In the genomic region with DNA sequence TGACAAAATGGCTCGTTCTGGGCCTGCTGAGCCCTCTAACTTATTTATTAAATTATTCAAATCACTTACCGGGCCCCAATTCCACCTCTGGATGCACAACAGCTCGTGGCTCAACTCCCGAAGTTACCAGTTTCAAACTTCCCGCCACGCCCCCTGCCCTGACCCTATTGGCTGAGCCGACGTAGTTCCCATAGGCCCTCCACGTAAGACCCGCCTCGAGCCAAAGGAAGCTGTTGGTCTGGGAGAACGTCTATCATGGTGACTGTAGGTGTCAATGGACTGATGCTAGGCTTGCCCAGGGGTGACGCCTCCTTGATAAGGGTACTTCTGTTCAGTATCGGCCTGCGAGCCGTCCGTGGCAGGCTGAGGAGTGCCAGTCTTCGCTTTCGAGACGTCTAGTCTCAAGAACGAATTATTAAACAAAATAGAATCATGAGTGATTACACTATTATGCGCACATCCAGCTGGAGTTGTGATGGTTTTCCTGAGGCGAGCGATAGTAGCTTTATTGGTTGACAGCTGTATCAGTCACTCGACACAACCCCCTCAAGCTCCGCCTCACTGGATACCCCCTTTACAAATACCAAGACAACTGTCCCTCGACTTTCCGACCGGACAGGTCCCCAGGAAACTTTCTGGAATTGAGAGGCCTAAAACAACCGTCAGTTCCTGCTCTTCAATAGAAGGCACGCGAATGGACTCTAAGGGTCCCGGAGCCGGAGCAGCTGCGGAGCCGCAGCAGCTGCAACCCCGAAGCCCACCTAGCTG, we compare ENCODE assay signal across 8 cellular contexts. TPM values are rescaled to one million over a fixed set of nuclear protein-coding genes. Genes with fewer than 3 reads are reported as not detected.
DNase-seq lines count a peak whose midpoint lies in the region; ATAC-seq and TF ChIP-seq lines count a peak whose summit lies in the region.

CDCA3 (minus strand) TSS at position 134 of the 768 bp plus-strand sequence. CDS start 334 bp downstream, outside the sequence.

- H3K27me3 ChIP-seq in GM06990 (replicated peaks; ENCODE audit: control insufficient read depth, insufficient read depth, low read length): no peaks in the 10 kb centered on the region

- H3K36me3 ChIP-seq in GM06990 (ENCODE audit: control insufficient read depth, insufficient read depth, low read length): peaks cover 14% of the 10 kb centered on the region

- H3K36me3 Mint-ChIP-seq in activated naive CD4-positive, alpha-beta T cell treated with anti-CD3 and anti-CD28 coated beads, Interleukin-2, amount 50 U/mL, for 24 hours: peaks cover 1% of the 10 kb centered on the region

- H3K4me3 ChIP-seq in GM06990 (replicated peaks; ENCODE audit: low read depth, low read length): peak within 1 kb of the TSS; percentile 95

- peak; percentile 53 for ATAC-seq in HG02588 (IDR thresholded peaks at IDR 0.05; ENCODE audit: unreplicated experiment)
- ATAC-seq in SK-N-SH treated with all-trans-retinoic acid at 6 μM for 48 hours: peak; percentile 79

- no peaks in the 10 kb centered on the region for H3K27me3 Mint-ChIP-seq in activated naive CD4-positive, alpha-beta T cell treated with anti-CD3 and anti-CD28 coated beads, Interleukin-2, amount 50 U/mL, for 24 hours

- no peak for TF ChIP-seq CTCF in GM06990 (IDR thresholded peaks at IDR 0.05; ENCODE audit: insufficient read depth, low read length, poor library complexity, severe bottlenecking)

- H3K27ac Mint-ChIP-seq in activated naive CD4-positive, alpha-beta T cell treated with anti-CD3 and anti-CD28 coated beads, Interleukin-2, amount 50 U/mL, for 24 hours: peak within 1 kb of the TSS; percentile 95

- peaks cover 26% of the 10 kb centered on the region for H3K4me1 Mint-ChIP-seq in activated naive CD4-positive, alpha-beta T cell treated with anti-CD3 and anti-CD28 coated beads, Interleukin-2, amount 50 U/mL, for 24 hours

- H3K9me3 Mint-ChIP-seq in activated naive CD4-positive, alpha-beta T cell treated with anti-CD3 and anti-CD28 coated beads, Interleukin-2, amount 50 U/mL, for 24 hours: no peaks in the 10 kb centered on the region

- H3K27ac ChIP-seq in temporal lobe (ENCODE audit: low read depth, low read length): peak within 1 kb of the TSS; percentile 99

- DNase-seq in GM06990 (ENCODE audit: extremely low read depth, insufficient read length) (peak; percentile 88), NCI-H1092 (lab: John Stamatoyannopoulos, UW) (peak; percentile 98), globus pallidus (ENCODE audit: low spot score) (peak; percentile 99), nucleus accumbens (lab: John Stamatoyannopoulos, UW) (peak; percentile 65 to 98 (median 89))

- peak within 1 kb of the TSS; percentile 88 for H3K4me3 Mint-ChIP-seq in activated naive CD4-positive, alpha-beta T cell treated with anti-CD3 and anti-CD28 coated beads, Interleukin-2, amount 50 U/mL, for 24 hours

TF ChIP-seq in SK-N-SH treated with all-trans-retinoic acid at 6 μM for 48 hours, 23 proteins besides CTCF, POLR2A, EP300 and RAD21:
- TF ChIP-seq ZNF8 (CRISPR knock-in tag; IDR thresholded peaks at IDR 0.05) (no peak), ZFP3 (CRISPR knock-in tag; IDR thresholded peaks at IDR 0.05) (no peak), TCF4 (CRISPR knock-in tag; IDR thresholded peaks at IDR 0.05; ENCODE audit: borderline replicate concordance) (no peak), ZFP30 (CRISPR knock-in tag; IDR thresholded peaks at IDR 0.05) (no peak), CSDC2 (CRISPR knock-in tag; IDR thresholded peaks at IDR 0.05) (no peak), TOX (CRISPR knock-in tag; IDR thresholded peaks at IDR 0.05; ENCODE audit: borderline replicate concordance) (no peak), ESRRG (CRISPR knock-in tag; IDR thresholded peaks at IDR 0.05) (no peak), ZNF565 (CRISPR knock-in tag; conservative IDR thresholded peaks at IDR 0.05; ENCODE audit: low read depth) (no peak), BACH2 (CRISPR knock-in tag; IDR thresholded peaks at IDR 0.05; ENCODE audit: borderline replicate concordance) (no peak)
- TF ChIP-seq, protein P1, sequence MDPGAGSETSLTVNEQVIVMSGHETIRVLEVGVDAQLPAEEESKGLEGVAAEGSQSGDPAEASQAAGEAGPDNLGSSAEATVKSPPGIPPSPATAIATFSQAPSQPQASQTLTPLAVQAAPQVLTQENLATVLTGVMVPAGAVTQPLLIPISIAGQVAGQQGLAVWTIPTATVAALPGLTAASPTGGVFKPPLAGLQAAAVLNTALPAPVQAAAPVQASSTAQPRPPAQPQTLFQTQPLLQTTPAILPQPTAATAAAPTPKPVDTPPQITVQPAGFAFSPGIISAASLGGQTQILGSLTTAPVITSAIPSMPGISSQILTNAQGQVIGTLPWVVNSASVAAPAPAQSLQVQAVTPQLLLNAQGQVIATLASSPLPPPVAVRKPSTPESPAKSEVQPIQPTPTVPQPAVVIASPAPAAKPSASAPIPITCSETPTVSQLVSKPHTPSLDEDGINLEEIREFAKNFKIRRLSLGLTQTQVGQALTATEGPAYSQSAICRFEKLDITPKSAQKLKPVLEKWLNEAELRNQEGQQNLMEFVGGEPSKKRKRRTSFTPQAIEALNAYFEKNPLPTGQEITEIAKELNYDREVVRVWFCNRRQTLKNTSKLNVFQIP (CRISPR knock-in tag; IDR thresholded peaks at IDR 0.05; ENCODE audit: borderline replicate concordance, low read depth): no peak
- TF ChIP-seq, protein P2, sequence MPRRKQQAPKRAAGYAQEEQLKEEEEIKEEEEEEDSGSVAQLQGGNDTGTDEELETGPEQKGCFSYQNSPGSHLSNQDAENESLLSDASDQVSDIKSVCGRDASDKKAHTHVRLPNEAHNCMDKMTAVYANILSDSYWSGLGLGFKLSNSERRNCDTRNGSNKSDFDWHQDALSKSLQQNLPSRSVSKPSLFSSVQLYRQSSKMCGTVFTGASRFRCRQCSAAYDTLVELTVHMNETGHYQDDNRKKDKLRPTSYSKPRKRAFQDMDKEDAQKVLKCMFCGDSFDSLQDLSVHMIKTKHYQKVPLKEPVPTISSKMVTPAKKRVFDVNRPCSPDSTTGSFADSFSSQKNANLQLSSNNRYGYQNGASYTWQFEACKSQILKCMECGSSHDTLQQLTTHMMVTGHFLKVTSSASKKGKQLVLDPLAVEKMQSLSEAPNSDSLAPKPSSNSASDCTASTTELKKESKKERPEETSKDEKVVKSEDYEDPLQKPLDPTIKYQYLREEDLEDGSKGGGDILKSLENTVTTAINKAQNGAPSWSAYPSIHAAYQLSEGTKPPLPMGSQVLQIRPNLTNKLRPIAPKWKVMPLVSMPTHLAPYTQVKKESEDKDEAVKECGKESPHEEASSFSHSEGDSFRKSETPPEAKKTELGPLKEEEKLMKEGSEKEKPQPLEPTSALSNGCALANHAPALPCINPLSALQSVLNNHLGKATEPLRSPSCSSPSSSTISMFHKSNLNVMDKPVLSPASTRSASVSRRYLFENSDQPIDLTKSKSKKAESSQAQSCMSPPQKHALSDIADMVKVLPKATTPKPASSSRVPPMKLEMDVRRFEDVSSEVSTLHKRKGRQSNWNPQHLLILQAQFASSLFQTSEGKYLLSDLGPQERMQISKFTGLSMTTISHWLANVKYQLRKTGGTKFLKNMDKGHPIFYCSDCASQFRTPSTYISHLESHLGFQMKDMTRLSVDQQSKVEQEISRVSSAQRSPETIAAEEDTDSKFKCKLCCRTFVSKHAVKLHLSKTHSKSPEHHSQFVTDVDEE (CRISPR knock-in tag; IDR thresholded peaks at IDR 0.05): no peak

RNA-seq across cellular contexts. Expression of gene CDCA3, which starts in this region (rescaled TPM):
- 2.7 TPM for total RNA-seq in temporal lobe

Comparison
In these comparisons a context has a peak if more than half of its experiments do, and no peak if none do; other contexts are left out.
1. Peak in every context shown above with its lines: DNase-seq, ATAC-seq, H3K4me3 ChIP-seq and H3K27ac ChIP-seq.